21 cellular contexts compared by ENCODE assay signal in the genomic region with DNA sequence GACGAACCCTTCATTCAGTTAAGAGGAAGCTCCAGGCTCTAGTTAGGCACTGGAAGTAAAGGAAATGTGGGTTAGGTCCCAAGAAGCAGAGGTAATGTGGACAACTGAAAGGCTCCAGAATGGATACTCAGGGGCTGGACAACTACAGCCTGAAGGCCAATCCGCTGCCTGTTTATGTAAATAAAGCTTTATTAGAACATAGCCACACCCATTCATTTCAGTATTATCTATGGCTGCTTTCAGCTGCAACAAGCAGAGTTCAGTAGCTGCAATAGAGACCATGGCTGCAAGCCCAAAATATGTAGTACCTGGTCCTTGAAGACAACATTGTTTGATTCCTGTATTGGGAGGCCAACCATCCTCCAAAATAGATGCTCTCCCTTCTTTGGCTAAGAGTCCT.
A peak's percentile ranks its signal among the peaks of the same experiment; 100 is the strongest.
DNase-seq lines count a peak whose midpoint lies in the region; ATAC-seq, FAIRE-seq and TF ChIP-seq lines count a peak whose summit lies in the region.
"Had no signal": no experiment of that assay in that cellular context is flagged by ENCODE, and none has a peak within 500 bp of the region (broad histone marks: within the 10 kb centered on the region; RNA-seq: fewer than 3 reads in every experiment).

No MANE protein-coding gene starts in this region.

- H3K4me3 ChIP-seq in HL-60 (replicated peaks; ENCODE audit: insufficient read depth, low read length) (no peak overlapping the region), K562 (no peak overlapping the region)
- H3K4me3 ChIP-seq: A549 had no signal

- TF ChIP-seq CTCF in HL-60 (IDR thresholded peaks at IDR 0.05; ENCODE audit: insufficient read depth, low read length) (no peak), K562 (IDR thresholded peaks at IDR 0.05 in 2 of 3, conservative IDR thresholded peaks at IDR 0.05 in 1 of 3; ENCODE audit: insufficient read depth in 2 of 3, low read depth in 1 of 3, low read length in 3 of 3) (no peak), GM10248 (IDR thresholded peaks at IDR 0.05; ENCODE audit: control extremely low read depth, extremely low read depth, low read depth, missing control alignments) (no peak)

- H3K9me1 ChIP-seq in K562 (ENCODE audit: control insufficient read depth, insufficient read depth, low read length): no peaks in the 10 kb centered on the region

- no peak for DNase-seq in activated T-cell treated with anti-CD3 and anti-CD28 coated beads, Interleukin-2, amount 50 U/mL, for 24 hours
- DNase-seq in activated T-cell treated with anti-CD3 and anti-CD28 coated beads for 4 hours (no peak), HL-60 (ENCODE audit: low read depth in 1 of 2, low spot score in 1 of 2) (no peak), K562 (ENCODE audit: extremely low read depth in 1 of 4, low spot score in 3 of 4) (no peak), GM10248 (ENCODE audit: extremely low spot score) (no peak), ecto neural progenitor cell (ENCODE audit: low spot score) (no peak)
- DNase-seq in stimulated activated effector memory CD8-positive, alpha-beta T cell treated with anti-CD3 and anti-CD28 coated beads, Interleukin-12 subunit alpha, Interleukin-12 subunit beta, amount 100 ng/mL, for 72 hours (ENCODE audit: low spot score in 2 of 2): no peak
- DNase-seq in stimulated activated naive CD8-positive, alpha-beta T cell treated with anti-CD3 and anti-CD28 coated beads, Interleukin-15, Interleukin-2, amounts not matched to agents 100 U/mL and 50 U/mL, for 24 hours: no peak
- DNase-seq: CD8-positive, alpha-beta memory T cell; DMS79; H9; NCI-H1105; NCI-H2081; NCI-H2171 treated with DMSO at 0.1 percent for 48 hours; NCI-H446 treated with DMSO at 0.1 percent for 48 hours; NCI-H774; SHP77 treated with DMSO at 0.1 percent for 48 hours; SK-N-SH had no signal

- POLR2A ChIA-PET in K562 (lab: Yijun Ruan, JAX) (interaction anchor here (0.6 to 1.1 kb wide), 2 partner anchors 332 to 503 kb away, joined by 3 read pairs; no protein-coding TSS in a partner anchor), GM10248 (lab: Yijun Ruan, JAX) (no interaction called here)

- H3K9me3 ChIP-seq in K562 (replicated peaks; ENCODE audit: control insufficient read depth, insufficient read depth, low read depth, low read length): no peaks in the 10 kb centered on the region
- H3K9me3 ChIP-seq: A549 had no signal

- no peaks in the 10 kb centered on the region for H3K27me3 Mint-ChIP-seq in activated T-cell treated with anti-CD3 and anti-CD28 coated beads, Interleukin-2, amount 50 U/mL, for 24 hours
- H3K27me3 Mint-ChIP-seq: CD8-positive, alpha-beta memory T cell had no signal

- H3K4me3 Mint-ChIP-seq in activated T-cell treated with anti-CD3 and anti-CD28 coated beads, Interleukin-2, amount 50 U/mL, for 24 hours: no peak overlapping the region
- H3K4me3 Mint-ChIP-seq in stimulated activated effector memory CD8-positive, alpha-beta T cell treated with anti-CD3 and anti-CD28 coated beads, Interleukin-12 subunit alpha, Interleukin-12 subunit beta, amount 100 ng/mL, for 72 hours: no peak overlapping the region
- H3K4me3 Mint-ChIP-seq: CD8-positive, alpha-beta memory T cell; H9 had no signal

- H3K27ac Mint-ChIP-seq in activated T-cell treated with anti-CD3 and anti-CD28 coated beads, Interleukin-2, amount 50 U/mL, for 24 hours: peak overlapping the region; percentile 0
- H3K27ac Mint-ChIP-seq in stimulated activated effector memory CD8-positive, alpha-beta T cell treated with anti-CD3 and anti-CD28 coated beads, Interleukin-12 subunit alpha, Interleukin-12 subunit beta, amount 100 ng/mL, for 72 hours: peak overlapping the region; percentile 76

- H3K27me3 ChIP-seq in HL-60 (ENCODE audit: insufficient read depth, poor library complexity, severe bottlenecking): no peaks in the 10 kb centered on the region
- H3K27me3 ChIP-seq in K562 (ENCODE audit: control insufficient read depth in 2 of 2, insufficient read depth in 2 of 2, low read length in 2 of 2): peaks cover 6 to 18% of the 10 kb centered on the region in 2 experiments; a peak in 3 of 5 replicates

- 5% methylated on average over 2 of the region's 2 CpGs for WGBS in K562 (ENCODE audit: insufficient coverage, low coverage, missing lambda C conversion rate)

- H3K4me1 ChIP-seq in K562 (replicated peaks in 1 of 2; ENCODE audit: control insufficient read depth in 2 of 2, insufficient read depth in 2 of 2, low read length in 2 of 2): peaks cover 0 to 14% of the 10 kb centered on the region in 2 experiments; a peak in 3 of 5 replicates

- no peak overlapping the region for H2AFZ ChIP-seq in K562 (ENCODE audit: low read depth, low read length)

- peak; percentile 24; the same call in 1 of the 3 replicates for ATAC-seq in K562
- ATAC-seq in stimulated activated effector memory CD8-positive, alpha-beta T cell treated with anti-CD3 and anti-CD28 coated beads, Interleukin-12 subunit alpha, Interleukin-12 subunit beta, amount 100 ng/mL, for 72 hours: no peak
- no peak for ATAC-seq in stimulated activated naive CD8-positive, alpha-beta T cell treated with anti-CD3 and anti-CD28 coated beads, Interleukin-15, Interleukin-2, amounts not matched to agents 100 U/mL and 50 U/mL, for 24 hours
- ATAC-seq: A549 had no signal

- TF ChIP-seq EP300 in K562 (IDR thresholded peaks at IDR 0.05; ENCODE audit: low read length): no peak

- H3K27ac ChIP-seq in HL-60 (replicated peaks) (peak overlapping the region; percentile 89), K562 (ENCODE audit: extremely low read depth, low read depth, low read length) (no peak overlapping the region)

- in situ Hi-C loops in K562 (cut with MboI): loop anchor here (25.0 kb wide), 1 partner anchor 219 kb away; no protein-coding TSS in a partner anchor

- TF ChIP-seq RAD21 in K562 (CRISPR knock-in tag; conservative IDR thresholded peaks at IDR 0.05 in 1 of 2, IDR thresholded peaks at IDR 0.05 in 1 of 2): no peak

- no peaks in the 10 kb centered on the region for H3K36me3 Mint-ChIP-seq in activated T-cell treated with anti-CD3 and anti-CD28 coated beads, Interleukin-2, amount 50 U/mL, for 24 hours (ENCODE audit: low read depth)
- H3K36me3 Mint-ChIP-seq in stimulated activated effector memory CD8-positive, alpha-beta T cell treated with anti-CD3 and anti-CD28 coated beads, Interleukin-12 subunit alpha, Interleukin-12 subunit beta, amount 100 ng/mL, for 72 hours: peaks cover 20% of the 10 kb centered on the region

- no peaks in the 10 kb centered on the region for H3K79me2 ChIP-seq in K562 (ENCODE audit: control insufficient read depth, insufficient read depth, low read length)

- FAIRE-seq in K562 (lab: Jason Lieb, UNC): peak; percentile 57
- FAIRE-seq: A549, D721Med, HTR-8/SVneo had no signal

- no peaks in the 10 kb centered on the region for H4K20me1 ChIP-seq in K562 (replicated peaks; ENCODE audit: control insufficient read depth, insufficient read depth, low read length)

- H3K4me2 ChIP-seq in K562 (ENCODE audit: insufficient read depth, low read length): no peak overlapping the region
- H3K4me2 ChIP-seq: A549, SK-N-SH had no signal

- peaks cover 65% of the 10 kb centered on the region for H3K4me1 Mint-ChIP-seq in activated T-cell treated with anti-CD3 and anti-CD28 coated beads, Interleukin-2, amount 50 U/mL, for 24 hours (ENCODE audit: low read depth)
- H3K4me1 Mint-ChIP-seq in stimulated activated effector memory CD8-positive, alpha-beta T cell treated with anti-CD3 and anti-CD28 coated beads, Interleukin-12 subunit alpha, Interleukin-12 subunit beta, amount 100 ng/mL, for 72 hours: peaks cover 76% of the 10 kb centered on the region

- no peak overlapping the region for H3K9ac ChIP-seq in K562 (ENCODE audit: insufficient read depth in 1 of 2, low read depth in 2 of 2, low read length in 2 of 2)
- H3K9ac ChIP-seq: SK-N-SH had no signal

- no peaks in the 10 kb centered on the region for H3K36me3 ChIP-seq in K562 (ENCODE audit: control insufficient read depth, insufficient read depth, low read length)

- no TSS peak for BruUV-seq in K562 (replicated peaks; lab: Mats Ljungman, UMichigan)

- H3K9me3 Mint-ChIP-seq in activated T-cell treated with anti-CD3 and anti-CD28 coated beads, Interleukin-2, amount 50 U/mL, for 24 hours: no peaks in the 10 kb centered on the region
- H3K9me3 Mint-ChIP-seq in stimulated activated effector memory CD8-positive, alpha-beta T cell treated with anti-CD3 and anti-CD28 coated beads, Interleukin-12 subunit alpha, Interleukin-12 subunit beta, amount 100 ng/mL, for 72 hours: no peaks in the 10 kb centered on the region
- H3K9me3 Mint-ChIP-seq: CD8-positive, alpha-beta memory T cell; H9 had no signal

- CTCF ChIA-PET in K562 (lab: Yijun Ruan, JAX; ENCODE audit: low intra/inter-chr PET ratio): interaction anchor here (0.7 kb wide), 1 partner anchor 538 kb away, joined by 3 read pairs; no protein-coding TSS in a partner anchor
- CTCF ChIA-PET in GM10248 (lab: Yijun Ruan, JAX): interaction anchor here (0.8 to 1.3 kb wide), 3 partner anchors 10 to 229 kb away, joined by 3 to 6 read pairs (median 5); no protein-coding TSS in a partner anchor

- intact Hi-C loops in K562 (cut with micrococcal nuclease): no loop called here

- no peak for TF ChIP-seq POLR2A in K562 (conservative IDR thresholded peaks at IDR 0.05)
